29 cellular contexts compared by ENCODE assay signal in genomic region chr20:49163696-49164095, GRCh38.
"Had no signal": no experiment of that assay in that cellular context is flagged by ENCODE, and none has a peak within 500 bp of the region (broad histone marks: within the 10 kb centered on the region; RNA-seq: fewer than 3 reads in every experiment).

No MANE protein-coding gene starts in this region.

- H3K27me3 ChIP-seq: neutrophil, pancreas, spleen, suprapubic skin, testis, tibial artery, transverse colon, upper lobe of left lung, vagina had no signal

- H3K4me3 Mint-ChIP-seq: naive thymus-derived CD8-positive, alpha-beta T cell; natural killer cell treated with Interleukin-12 subunit alpha and Interleukin-12 subunit beta and Interleukin-15 and Interleukin-18, amount 100 ng/mL, for 72 hours; nephron progenitor cell; neural crest cell; stimulated activated memory B cell treated with anti-CD40 and anti-IgM and Interleukin-4, amounts not matched to agents 10 μg/mL and 1 μg/mL and 100 μg/mL, for 72 hours; stimulated activated naive CD8-positive, alpha-beta T cell treated with anti-CD3 and anti-CD28 coated beads, Interleukin-15, amount 100 ng/mL, for 72 hours had no signal

- ATAC-seq: naive thymus-derived CD8-positive, alpha-beta T cell; natural killer cell treated with Interleukin-12 subunit alpha and Interleukin-12 subunit beta and Interleukin-15 and Interleukin-18, amount 100 ng/mL, for 72 hours; pancreas; psoas muscle; right cardiac atrium; sciatic nerve; stimulated activated memory B cell treated with anti-CD40 and anti-IgM and Interleukin-4, amounts not matched to agents 10 μg/mL and 1 μg/mL and 100 μg/mL, for 72 hours; stimulated activated naive CD8-positive, alpha-beta T cell treated with anti-CD3 and anti-CD28 coated beads, Interleukin-15, amount 100 ng/mL, for 72 hours; stimulated activated naive CD8-positive, alpha-beta T cell treated with anti-CD3 and anti-CD28 coated beads, Interleukin-15, Interleukin-2, amounts not matched to agents 100 U/mL and 50 U/mL, for 24 hours had no signal

- H3K27me3 Mint-ChIP-seq: naive thymus-derived CD8-positive, alpha-beta T cell; natural killer cell treated with Interleukin-12 subunit alpha and Interleukin-12 subunit beta and Interleukin-15 and Interleukin-18, amount 100 ng/mL, for 72 hours; stimulated activated memory B cell treated with anti-CD40 and anti-IgM and Interleukin-4, amounts not matched to agents 10 μg/mL and 1 μg/mL and 100 μg/mL, for 72 hours; stimulated activated naive CD8-positive, alpha-beta T cell treated with anti-CD3 and anti-CD28 coated beads, Interleukin-15, amount 100 ng/mL, for 72 hours had no signal

- H3K4me2 ChIP-seq: smooth muscle cell had no signal

- DNase-seq: naive thymus-derived CD8-positive, alpha-beta T cell; nephron progenitor cell; nucleus accumbens; pancreas; psoas muscle; right cardiac atrium; spleen; stimulated activated CD4-positive, alpha-beta T cell treated with anti-CD3 and anti-CD28 coated beads, Interleukin-12 subunit alpha, Interleukin-12 subunit beta, amount 100 ng/mL, for 4 hours; stimulated activated CD4-positive, alpha-beta T cell treated with anti-CD3 and anti-CD28 coated beads, Interleukin-1b, Interleukin-23, amount 100 ng/mL, for 48 hours; stimulated activated CD4-positive, alpha-beta T cell treated with anti-CD3 and anti-CD28 coated beads, Interleukin-4, amount 100 ng/mL, for 1 hour; stimulated activated CD4-positive, alpha-beta T cell treated with anti-CD3 and anti-CD28 coated beads, Interleukin-4, amount 100 ng/mL, for 4 hours; stimulated activated CD8-positive, alpha-beta memory T cell treated with anti-CD3 and anti-CD28 coated beads, Interleukin-4, amount 100 ng/mL, for 48 hours; stimulated activated naive CD4-positive, alpha-beta T cell; stimulated activated naive CD8-positive, alpha-beta T cell treated with anti-CD3 and anti-CD28 coated beads, Interleukin-15, amount 100 ng/mL, for 72 hours; stimulated activated naive CD8-positive, alpha-beta T cell treated with anti-CD3 and anti-CD28 coated beads, Interleukin-15, Interleukin-2, amounts not matched to agents 100 U/mL and 50 U/mL, for 24 hours; substantia nigra; testis; tibial artery; transverse colon; upper lobe of left lung had no signal

- H3K4me3 ChIP-seq: pancreas, psoas muscle, skin epidermis, smooth muscle cell, spleen, suprapubic skin, testis, tibial artery, transverse colon, upper lobe of left lung, vagina had no signal

- H3K27ac ChIP-seq: pancreas, psoas muscle, skin epidermis, spleen, suprapubic skin, testis, tibial artery, transverse colon, upper lobe of left lung, vagina had no signal

- H3K9me3 Mint-ChIP-seq: naive thymus-derived CD8-positive, alpha-beta T cell; natural killer cell treated with Interleukin-12 subunit alpha and Interleukin-12 subunit beta and Interleukin-15 and Interleukin-18, amount 100 ng/mL, for 72 hours; nephron progenitor cell; neural crest cell; stimulated activated memory B cell treated with anti-CD40 and anti-IgM and Interleukin-4, amounts not matched to agents 10 μg/mL and 1 μg/mL and 100 μg/mL, for 72 hours; stimulated activated naive CD8-positive, alpha-beta T cell treated with anti-CD3 and anti-CD28 coated beads, Interleukin-15, amount 100 ng/mL, for 72 hours had no signal

- H3K36me3 ChIP-seq: pancreas, vagina had no signal

- H3K27ac Mint-ChIP-seq: natural killer cell treated with Interleukin-12 subunit alpha and Interleukin-12 subunit beta and Interleukin-15 and Interleukin-18, amount 100 ng/mL, for 72 hours; nephron progenitor cell; stimulated activated memory B cell treated with anti-CD40 and anti-IgM and Interleukin-4, amounts not matched to agents 10 μg/mL and 1 μg/mL and 100 μg/mL, for 72 hours; stimulated activated naive CD8-positive, alpha-beta T cell treated with anti-CD3 and anti-CD28 coated beads, Interleukin-15, amount 100 ng/mL, for 72 hours had no signal

- H3K9me3 ChIP-seq: neutrophil, pancreas, psoas muscle, spleen, suprapubic skin, testis, tibial artery, transverse colon, upper lobe of left lung, vagina had no signal
